8 cellular contexts compared by ENCODE assay signal in the genomic region with DNA sequence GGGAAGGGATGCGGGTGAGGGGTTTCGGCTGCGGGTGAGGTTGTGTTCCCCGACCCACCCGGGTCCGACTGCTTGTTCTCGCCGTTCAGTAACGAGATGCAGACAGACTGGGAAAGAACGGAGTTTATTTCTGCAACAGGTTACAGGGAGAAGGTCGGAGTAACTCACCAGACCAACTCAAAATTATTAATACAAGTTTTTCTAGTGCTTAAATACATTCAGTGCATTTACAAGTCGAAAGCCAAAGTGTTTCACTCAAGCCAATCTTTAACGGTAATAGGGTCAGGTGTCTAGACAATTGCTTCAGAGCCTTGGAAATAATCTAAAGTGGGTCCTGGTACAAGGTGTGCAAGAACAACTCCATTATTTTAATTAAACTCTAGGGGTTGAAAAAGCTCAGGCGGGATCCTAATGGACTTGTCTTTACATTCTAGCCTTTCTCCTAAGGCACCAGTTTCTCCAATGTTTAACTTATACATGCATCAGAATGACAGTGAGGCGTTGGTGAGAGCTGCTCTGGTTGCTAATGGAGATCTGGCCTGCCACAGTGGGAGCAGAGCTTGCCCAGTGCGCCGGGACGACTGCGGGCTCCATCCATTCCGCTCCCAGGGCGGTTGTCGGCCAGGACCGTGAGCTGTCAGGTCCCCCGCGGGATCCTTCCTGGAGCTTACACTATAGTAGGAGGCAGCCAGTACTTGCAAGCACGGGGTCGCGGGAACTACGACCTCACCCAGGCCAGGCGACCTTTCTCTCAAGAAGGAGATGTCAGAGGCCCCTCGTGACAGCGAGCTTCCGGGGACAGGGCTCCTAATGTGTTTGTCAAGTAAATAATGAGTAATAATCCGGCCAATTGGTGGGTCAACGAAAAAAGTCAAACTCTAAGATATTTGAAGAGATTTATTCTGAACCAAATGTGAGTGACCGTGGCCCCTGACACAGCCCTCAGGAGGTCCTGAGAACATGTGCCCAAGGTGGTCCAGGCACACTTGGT. TPM values are rescaled to one million over a fixed set of nuclear protein-coding genes. Genes with fewer than 3 reads are reported as not detected.
DNase-seq lines count a peak whose midpoint lies in the region; ATAC-seq, FAIRE-seq and TF ChIP-seq lines count a peak whose summit lies in the region.

No MANE protein-coding gene starts in this region.

- CTCF ChIA-PET in HEK293T (lab: Yijun Ruan, JAX): interaction anchor here (1.1 to 1.6 kb wide), 3 partner anchors 11 to 34 kb away, joined by 3 to 4 read pairs (median 3); no protein-coding TSS in a partner anchor
- CTCF ChIA-PET in activated CD4-positive, alpha-beta memory T cell treated with anti-CD3 and anti-CD28 coated beads, Interleukin-2, amount 10 ng/mL, durations not matched to agents 7 days and 5 days (lab: Charles Lee): interaction anchor here (1.0 to 2.3 kb wide), 4 partner anchors 10 to 76 kb away, joined by 3 to 8 read pairs (median 6); no protein-coding TSS in a partner anchor

- H3K4me1 Mint-ChIP-seq in activated CD4-positive, alpha-beta memory T cell treated with anti-CD3 and anti-CD28 coated beads, Interleukin-2, amount 10 ng/mL, durations not matched to agents 7 days and 5 days: peaks cover 41% of the 10 kb centered on the region
- H3K4me1 Mint-ChIP-seq in osteocyte (ENCODE audit: unreplicated experiment): peaks cover 31% of the 10 kb centered on the region

- H3K9me3 Mint-ChIP-seq in activated CD4-positive, alpha-beta memory T cell treated with anti-CD3 and anti-CD28 coated beads, Interleukin-2, amount 10 ng/mL, durations not matched to agents 7 days and 5 days: no peaks in the 10 kb centered on the region
- H3K9me3 Mint-ChIP-seq in osteocyte (ENCODE audit: unreplicated experiment): no peaks in the 10 kb centered on the region

- peaks cover 18% of the 10 kb centered on the region for H3K27me3 Mint-ChIP-seq in activated CD4-positive, alpha-beta memory T cell treated with anti-CD3 and anti-CD28 coated beads, Interleukin-2, amount 10 ng/mL, durations not matched to agents 7 days and 5 days
- peaks cover 40% of the 10 kb centered on the region for H3K27me3 Mint-ChIP-seq in osteocyte (ENCODE audit: unreplicated experiment)

- no peak for ATAC-seq in GM18861 (IDR thresholded peaks at IDR 0.05; ENCODE audit: unreplicated experiment)

- DNase-seq in ELR (ENCODE audit: low read depth) (peak; percentile 7), HEK293T (ENCODE audit: extremely low spot score) (no peak), globus pallidus (ENCODE audit: low spot score) (peak; percentile 31), osteocyte (ENCODE audit: extremely low spot score, unreplicated experiment) (no peak), NCI-H526 treated with DMSO at 0.1 percent for 48 hours (lab: John Stamatoyannopoulos, UW) (no peak), GM12891 (ENCODE audit: insufficient read length, low spot score) (no peak)
- DNase-seq in activated CD4-positive, alpha-beta memory T cell treated with anti-CD3 and anti-CD28 coated beads, Interleukin-2, amount 10 ng/mL, durations not matched to agents 7 days and 5 days: no peak

- no peak for FAIRE-seq in GM12891 (lab: Jason Lieb, UNC)

- no peak for TF ChIP-seq POLR2A in GM12891 (IDR thresholded peaks at IDR 0.05; ENCODE audit: low read depth, low read length)

- peaks cover 19% of the 10 kb centered on the region for H3K36me3 Mint-ChIP-seq in activated CD4-positive, alpha-beta memory T cell treated with anti-CD3 and anti-CD28 coated beads, Interleukin-2, amount 10 ng/mL, durations not matched to agents 7 days and 5 days (ENCODE audit: low read depth)
- H3K36me3 Mint-ChIP-seq in osteocyte (ENCODE audit: unreplicated experiment): peaks cover 2% of the 10 kb centered on the region

- no peak for TF ChIP-seq CTCF in osteocyte (IDR thresholded peaks at IDR 0.05)

- peak overlapping the region; percentile 89 for H3K27ac Mint-ChIP-seq in activated CD4-positive, alpha-beta memory T cell treated with anti-CD3 and anti-CD28 coated beads, Interleukin-2, amount 10 ng/mL, durations not matched to agents 7 days and 5 days
- peak overlapping the region; percentile 99 for H3K27ac Mint-ChIP-seq in osteocyte (ENCODE audit: unreplicated experiment)

- peak overlapping the region; percentile 98 for H3K4me3 Mint-ChIP-seq in activated CD4-positive, alpha-beta memory T cell treated with anti-CD3 and anti-CD28 coated beads, Interleukin-2, amount 10 ng/mL, durations not matched to agents 7 days and 5 days
- H3K4me3 Mint-ChIP-seq in osteocyte (ENCODE audit: unreplicated experiment): peak overlapping the region; percentile 99

- POLR2A ChIA-PET in HEK293T (lab: Yijun Ruan, JAX): interaction anchor here (0.9 to 4.2 kb wide), 5 partner anchors 9 to 18 kb away, joined by 3 to 36 read pairs (median 15); no protein-coding TSS in a partner anchor
- POLR2A ChIA-PET in activated CD4-positive, alpha-beta memory T cell treated with anti-CD3 and anti-CD28 coated beads, Interleukin-2, amount 10 ng/mL, durations not matched to agents 7 days and 5 days (lab: Charles Lee): interaction anchor here (0.6 to 2.5 kb wide), 5 partner anchors 11 to 30 kb away, joined by 3 to 8 read pairs (median 4); no protein-coding TSS in a partner anchor

TF ChIP-seq in HEK293T, 16 proteins besides CTCF, POLR2A, EP300 and RAD21:
- TF ChIP-seq ZNF384 (IDR thresholded peaks at IDR 0.05) (no peak), HDGF (IDR thresholded peaks at IDR 0.05; ENCODE audit: borderline replicate concordance) (0 out of 2 replicates have a peak, but pooled peaks have one; percentile 16)

TF ChIP-seq in GM12891, 5 proteins besides CTCF, POLR2A, EP300 and RAD21:
- TF ChIP-seq POLR2AphosphoS5 (IDR thresholded peaks at IDR 0.05; ENCODE audit: low read depth, low read length): no peak
- TF ChIP-seq PAX5 (IDR thresholded peaks at IDR 0.05; ENCODE audit: insufficient read depth, low read length, severe bottlenecking): no peak
- TF ChIP-seq TAF1 (IDR thresholded peaks at IDR 0.05; ENCODE audit: low read depth, low read length): no peak
- TF ChIP-seq SPI1 (IDR thresholded peaks at IDR 0.05; ENCODE audit: low read depth, low read length): no peak
- TF ChIP-seq POU2F2 (IDR thresholded peaks at IDR 0.05; ENCODE audit: low read depth, low read length): no peak
TF ChIP-seq in GM12891: peak in this region for 0.

RNA-seq across cellular contexts. Expression of a gene that starts 0.8 kb away (rescaled TPM):
- 10 to 100 TPM; 56.9 to 61.2 TPM for total RNA-seq in activated CD4-positive, alpha-beta memory T cell treated with anti-CD3 and anti-CD28 coated beads, Interleukin-2, amount 10 ng/mL, durations not matched to agents 7 days and 5 days
- total RNA-seq in osteocyte: 63.8 and 66.1 TPM in 2 replicates
- polyA plus RNA-seq in GM12891 (2012; ENCODE audit: low read depth, missing spikeins): 115 TPM

RNA-seq across cellular contexts. Expression of a gene that starts 4.1 kb away (rescaled TPM):
- 1 to 10 TPM; 2.0 to 2.3 TPM for total RNA-seq in activated CD4-positive, alpha-beta memory T cell treated with anti-CD3 and anti-CD28 coated beads, Interleukin-2, amount 10 ng/mL, durations not matched to agents 7 days and 5 days
- 0.19 and 0.24 TPM in 2 replicates for total RNA-seq in osteocyte
- 0.46 TPM for polyA plus RNA-seq in GM12891 (2012; ENCODE audit: low read depth, missing spikeins)

RNA-seq across cellular contexts. Expression of a gene that starts 32.1 kb away (rescaled TPM):
- total RNA-seq in activated CD4-positive, alpha-beta memory T cell treated with anti-CD3 and anti-CD28 coated beads, Interleukin-2, amount 10 ng/mL, durations not matched to agents 7 days and 5 days: under 1 TPM; 0.63 to 0.83 TPM
- 0.30 TPM in 1 of 2 replicates, not detected in the other for total RNA-seq in osteocyte
- polyA plus RNA-seq in GM12891 (2012; ENCODE audit: low read depth, missing spikeins): 0.64 TPM

Comparison
In these comparisons a context has a peak if more than half of its experiments do, and no peak if none do; other contexts are left out.
1. DNase-seq: peak in ELR (single experiment) and globus pallidus (single experiment); none in HEK293T (single experiment), activated CD4-positive, alpha-beta memory T cell treated with anti-CD3 and anti-CD28 coated beads, Interleukin-2, amount 10 ng/mL, durations not matched to agents 7 days and 5 days (single experiment), osteocyte (single experiment), NCI-H526 treated with DMSO at 0.1 percent for 48 hours (single experiment) and GM12891 (single experiment).